ENCODE assay signal across 7 cellular contexts in the genomic region with DNA sequence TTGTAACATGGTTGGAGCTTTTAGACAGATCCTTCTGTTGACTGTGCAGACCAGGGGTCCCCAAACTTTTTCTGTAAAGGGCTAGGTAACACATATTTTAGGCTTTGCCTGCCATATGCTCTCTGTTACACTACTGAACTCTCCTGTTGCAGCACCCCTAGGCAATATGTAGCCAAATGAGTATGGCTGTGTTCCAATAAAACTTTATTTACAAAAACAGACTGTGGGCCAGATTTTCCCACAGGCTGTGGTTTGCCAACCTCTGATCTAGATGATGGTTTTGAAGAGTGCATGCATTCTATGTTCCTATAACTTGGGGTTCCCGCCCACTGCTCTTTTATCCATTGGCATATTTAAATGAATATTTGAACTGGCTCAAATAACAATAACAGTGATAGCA.
"Had no signal": no experiment of that assay in that cellular context is flagged by ENCODE, and none has a peak within 500 bp of the region (broad histone marks: within the 10 kb centered on the region; RNA-seq: fewer than 3 reads in every experiment).

No MANE protein-coding gene starts in this region.

- DNase-seq: GDM1, GF-D8 had no signal

- FAIRE-seq: G401.6, GM12891, GM12892, GM18507, GM19239 had no signal
